ENCODE assay signal across 15 cellular contexts in genomic region chr3:156358232-156358631, GRCh38.
DNase-seq lines count a peak whose midpoint lies in the region; ATAC-seq and TF ChIP-seq lines count a peak whose summit lies in the region.
"Had no signal": no experiment of that assay in that cellular context is flagged by ENCODE, and none has a peak within 500 bp of the region (broad histone marks: within the 10 kb centered on the region; RNA-seq: fewer than 3 reads in every experiment).

No MANE protein-coding gene starts in this region.

- no peaks in the 10 kb centered on the region for H3K79me1 ChIP-seq in neuronal stem cell (ENCODE audit: low read depth, low read length)

- peaks cover 1% of the 10 kb centered on the region for H3K27me3 Mint-ChIP-seq in activated CD8-positive, alpha-beta T cell treated with anti-CD3 and anti-CD28 coated beads for 36 hours

- H3K4me1 Mint-ChIP-seq in activated CD8-positive, alpha-beta T cell treated with anti-CD3 and anti-CD28 coated beads for 36 hours (ENCODE audit: low read depth), result no peaks in the 10 kb centered on the region
- H3K4me1 Mint-ChIP-seq: CD8-positive, alpha-beta memory T cell had no signal

- no peak overlapping the region for H3K4ac ChIP-seq in neuronal stem cell (ENCODE audit: low read length)

- H2AK5ac ChIP-seq in neuronal stem cell (ENCODE audit: low read depth, low read length), result no peak overlapping the region

- no peak overlapping the region for H3K4me3 ChIP-seq in neuronal stem cell (ENCODE audit: low read length in 2 of 2)
- H3K4me3 ChIP-seq: BLaER1 had no signal

- no peak overlapping the region for H2BK15ac ChIP-seq in neuronal stem cell (ENCODE audit: low read length)

- no peak overlapping the region for H2BK12ac ChIP-seq in neuronal stem cell (ENCODE audit: low read length)

- H3K27ac ChIP-seq in neuronal stem cell (replicated peaks; ENCODE audit: low read length), result no peak overlapping the region
- H3K27ac ChIP-seq: 22Rv1, BLaER1 had no signal

- no peaks in the 10 kb centered on the region for H3K36me3 Mint-ChIP-seq in activated CD8-positive, alpha-beta T cell treated with anti-CD3 and anti-CD28 coated beads for 36 hours (ENCODE audit: low read depth)
- H3K36me3 Mint-ChIP-seq: CD8-positive, alpha-beta memory T cell had no signal

- no peak for ATAC-seq in HG02763 (IDR thresholded peaks at IDR 0.05; ENCODE audit: unreplicated experiment)
- no peak for ATAC-seq in activated CD8-positive, alpha-beta T cell treated with anti-CD3 and anti-CD28 coated beads for 36 hours

- no peak overlapping the region for H2AFZ ChIP-seq in neuronal stem cell (ENCODE audit: low read length)

- peaks cover 0 to 5% of the 10 kb centered on the region in 2 donors for H3K4me1 ChIP-seq in neuronal stem cell (ENCODE audit: control insufficient read depth in 2 of 2, insufficient read depth in 1 of 2, low read depth in 1 of 2, low read length in 2 of 2)

- no peak overlapping the region for H3K4me2 ChIP-seq in neuronal stem cell (ENCODE audit: insufficient read depth, low read length, poor library complexity, severe bottlenecking)
- H3K4me2 ChIP-seq: BLaER1 had no signal

- TF ChIP-seq CTCF in activated CD8-positive, alpha-beta T cell treated with anti-CD3 and anti-CD28 coated beads for 36 hours (IDR thresholded peaks at IDR 0.05), result no peak

- H3K4me3 Mint-ChIP-seq in activated CD8-positive, alpha-beta T cell treated with anti-CD3 and anti-CD28 coated beads for 36 hours, result no peak overlapping the region
- H3K4me3 Mint-ChIP-seq: CD8-positive, alpha-beta memory T cell had no signal

- H3K9ac ChIP-seq in neuronal stem cell (ENCODE audit: low read depth, low read length, poor library complexity), result no peak overlapping the region
- H3K9ac ChIP-seq: BLaER1 had no signal

- H3K23ac ChIP-seq in neuronal stem cell (ENCODE audit: low read depth, low read length, poor library complexity), result no peak overlapping the region

- WGBS in neuronal stem cell (ENCODE audit: extremely low coverage in 2 of 2, insufficient read length in 2 of 2, insufficient replicate concordance in 1 of 2), 2 donors, result no CpG with 5 or more reads among the region's 2 CpGs

- H3K27me3 ChIP-seq in neuronal stem cell (ENCODE audit: control insufficient read depth in 3 of 3, insufficient read depth in 3 of 3, low read depth in 1 of 3, low read length in 3 of 3), result no peaks in the 10 kb centered on the region
- H3K27me3 ChIP-seq: BLaER1 had no signal

- no peak overlapping the region for H2BK5ac ChIP-seq in neuronal stem cell (ENCODE audit: low read length)

- no peak overlapping the region for H3K18ac ChIP-seq in neuronal stem cell (ENCODE audit: low read length)

- CTCF ChIA-PET in activated CD8-positive, alpha-beta T cell treated with anti-CD3 and anti-CD28 coated beads for 36 hours (lab: Charles Lee), result no interaction called here

- H3K14ac ChIP-seq in neuronal stem cell (ENCODE audit: low read length), result no peak overlapping the region

- peak overlapping the region; percentile 33 for H4K8ac ChIP-seq in neuronal stem cell (ENCODE audit: low read depth, low read length)

- intact Hi-C loops in activated CD8-positive, alpha-beta T cell treated with anti-CD3 and anti-CD28 coated beads for 36 hours (cut with micrococcal nuclease), result no loop called here

- H3K9me3 Mint-ChIP-seq in activated CD8-positive, alpha-beta T cell treated with anti-CD3 and anti-CD28 coated beads for 36 hours, result no peaks in the 10 kb centered on the region
- H3K9me3 Mint-ChIP-seq: CD8-positive, alpha-beta memory T cell had no signal

- POLR2A ChIA-PET in activated CD8-positive, alpha-beta T cell treated with anti-CD3 and anti-CD28 coated beads for 36 hours (lab: Charles Lee), result no interaction called here

- no peaks in the 10 kb centered on the region for H3K9me3 ChIP-seq in neuronal stem cell (replicated peaks in 1 of 2; ENCODE audit: control insufficient read depth in 2 of 2, insufficient read depth in 1 of 2, low read depth in 1 of 2, low read length in 2 of 2)
- H3K9me3 ChIP-seq: BLaER1 had no signal

- H3K36me3 ChIP-seq in neuronal stem cell (replicated peaks in 1 of 2; ENCODE audit: control insufficient read depth in 2 of 2, insufficient read depth in 2 of 2, low read length in 2 of 2), result no peaks in the 10 kb centered on the region
- H3K36me3 ChIP-seq: BLaER1 had no signal

- H2BK120ac ChIP-seq in neuronal stem cell (ENCODE audit: low read depth, low read length), result no peak overlapping the region

- no peak overlapping the region for H3K27ac Mint-ChIP-seq in activated CD8-positive, alpha-beta T cell treated with anti-CD3 and anti-CD28 coated beads for 36 hours

- DNase-seq in NCI-H1105 treated with DMSO at 0.1 percent for 48 hours (lab: John Stamatoyannopoulos, UW) (peak; percentile 2), NCI-H1105 (lab: John Stamatoyannopoulos, UW) (no peak), SK-N-DZ (ENCODE audit: low spot score) (peak; percentile 36), cerebellar cortex (ENCODE audit: low spot score) (peak; percentile 14), neuronal stem cell (ENCODE audit: low spot score) (no peak), COLO668 (lab: John Stamatoyannopoulos, UW; ENCODE audit: unreplicated experiment) (no peak)
- DNase-seq in activated CD8-positive, alpha-beta T cell treated with anti-CD3 and anti-CD28 coated beads for 36 hours, result no peak
- DNase-seq: AML-193; CD8-positive, alpha-beta memory T cell; DMS53; GF-D8; H7 had no signal

- H4K91ac ChIP-seq in neuronal stem cell (ENCODE audit: low read depth, low read length, poor library complexity), result no peak overlapping the region

Comparison
In these comparisons a context has a peak if more than half of its experiments do, and no peak if none do; other contexts are left out.
1. DNase-seq: peak in NCI-H1105 treated with DMSO at 0.1 percent for 48 hours (single experiment), SK-N-DZ (single experiment) and cerebellar cortex (single experiment); none in NCI-H1105 (single experiment), neuronal stem cell (single experiment), COLO668 (single experiment) and activated CD8-positive, alpha-beta T cell treated with anti-CD3 and anti-CD28 coated beads for 36 hours (single experiment).